1 cellular context compared by ENCODE assay signal in the genomic region with DNA sequence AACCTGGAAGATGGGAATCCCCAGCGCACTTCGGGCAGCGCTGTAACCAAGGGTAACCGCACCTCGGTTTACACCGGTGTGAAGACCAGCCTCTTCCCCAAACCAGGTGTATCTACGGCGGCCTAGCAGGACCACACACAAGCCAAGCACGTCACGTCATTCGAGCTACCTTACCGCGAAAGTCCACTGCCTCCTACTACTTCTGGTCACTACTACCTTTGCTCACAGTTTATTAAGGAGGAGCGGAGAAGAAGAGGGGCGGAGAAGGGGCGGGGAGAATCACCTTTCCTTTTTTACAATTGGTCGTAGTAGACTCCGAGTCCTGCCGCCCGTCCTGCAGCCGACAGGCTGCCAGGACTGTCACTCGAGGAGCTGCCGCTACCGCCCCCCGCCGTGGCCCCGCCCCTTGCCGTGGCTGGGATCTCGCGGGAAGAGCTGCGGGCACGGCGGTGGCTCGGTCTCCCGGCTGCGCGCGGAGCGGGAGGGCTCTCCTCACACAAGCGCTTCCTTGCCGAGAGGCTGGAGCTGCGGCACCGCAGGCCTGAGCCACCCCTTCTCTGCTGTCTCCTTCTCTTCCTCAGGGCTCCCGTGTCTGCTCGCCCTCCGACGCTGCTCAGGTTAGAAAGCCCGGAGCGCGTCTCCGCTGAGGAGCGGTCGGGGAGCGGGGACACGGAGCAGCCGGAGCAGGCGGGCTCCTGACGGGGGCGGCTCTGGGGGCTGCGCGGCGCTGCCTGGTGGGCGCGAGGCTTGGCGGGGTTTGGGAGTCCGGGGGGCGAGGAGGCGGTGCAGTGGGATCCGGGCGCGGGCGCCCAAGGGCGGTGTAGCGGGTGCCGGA.
TF ChIP-seq lines count a peak whose summit lies in the region.

TSS of gene GLCE (plus strand) at position 495 of the 835 bp plus-strand sequence. CDS start 95,172 bp downstream, outside the sequence.

TF ChIP-seq in H1, 55 proteins besides CTCF, POLR2A, EP300 and RAD21 (continued from another document):
- TF ChIP-seq, protein P1, sequence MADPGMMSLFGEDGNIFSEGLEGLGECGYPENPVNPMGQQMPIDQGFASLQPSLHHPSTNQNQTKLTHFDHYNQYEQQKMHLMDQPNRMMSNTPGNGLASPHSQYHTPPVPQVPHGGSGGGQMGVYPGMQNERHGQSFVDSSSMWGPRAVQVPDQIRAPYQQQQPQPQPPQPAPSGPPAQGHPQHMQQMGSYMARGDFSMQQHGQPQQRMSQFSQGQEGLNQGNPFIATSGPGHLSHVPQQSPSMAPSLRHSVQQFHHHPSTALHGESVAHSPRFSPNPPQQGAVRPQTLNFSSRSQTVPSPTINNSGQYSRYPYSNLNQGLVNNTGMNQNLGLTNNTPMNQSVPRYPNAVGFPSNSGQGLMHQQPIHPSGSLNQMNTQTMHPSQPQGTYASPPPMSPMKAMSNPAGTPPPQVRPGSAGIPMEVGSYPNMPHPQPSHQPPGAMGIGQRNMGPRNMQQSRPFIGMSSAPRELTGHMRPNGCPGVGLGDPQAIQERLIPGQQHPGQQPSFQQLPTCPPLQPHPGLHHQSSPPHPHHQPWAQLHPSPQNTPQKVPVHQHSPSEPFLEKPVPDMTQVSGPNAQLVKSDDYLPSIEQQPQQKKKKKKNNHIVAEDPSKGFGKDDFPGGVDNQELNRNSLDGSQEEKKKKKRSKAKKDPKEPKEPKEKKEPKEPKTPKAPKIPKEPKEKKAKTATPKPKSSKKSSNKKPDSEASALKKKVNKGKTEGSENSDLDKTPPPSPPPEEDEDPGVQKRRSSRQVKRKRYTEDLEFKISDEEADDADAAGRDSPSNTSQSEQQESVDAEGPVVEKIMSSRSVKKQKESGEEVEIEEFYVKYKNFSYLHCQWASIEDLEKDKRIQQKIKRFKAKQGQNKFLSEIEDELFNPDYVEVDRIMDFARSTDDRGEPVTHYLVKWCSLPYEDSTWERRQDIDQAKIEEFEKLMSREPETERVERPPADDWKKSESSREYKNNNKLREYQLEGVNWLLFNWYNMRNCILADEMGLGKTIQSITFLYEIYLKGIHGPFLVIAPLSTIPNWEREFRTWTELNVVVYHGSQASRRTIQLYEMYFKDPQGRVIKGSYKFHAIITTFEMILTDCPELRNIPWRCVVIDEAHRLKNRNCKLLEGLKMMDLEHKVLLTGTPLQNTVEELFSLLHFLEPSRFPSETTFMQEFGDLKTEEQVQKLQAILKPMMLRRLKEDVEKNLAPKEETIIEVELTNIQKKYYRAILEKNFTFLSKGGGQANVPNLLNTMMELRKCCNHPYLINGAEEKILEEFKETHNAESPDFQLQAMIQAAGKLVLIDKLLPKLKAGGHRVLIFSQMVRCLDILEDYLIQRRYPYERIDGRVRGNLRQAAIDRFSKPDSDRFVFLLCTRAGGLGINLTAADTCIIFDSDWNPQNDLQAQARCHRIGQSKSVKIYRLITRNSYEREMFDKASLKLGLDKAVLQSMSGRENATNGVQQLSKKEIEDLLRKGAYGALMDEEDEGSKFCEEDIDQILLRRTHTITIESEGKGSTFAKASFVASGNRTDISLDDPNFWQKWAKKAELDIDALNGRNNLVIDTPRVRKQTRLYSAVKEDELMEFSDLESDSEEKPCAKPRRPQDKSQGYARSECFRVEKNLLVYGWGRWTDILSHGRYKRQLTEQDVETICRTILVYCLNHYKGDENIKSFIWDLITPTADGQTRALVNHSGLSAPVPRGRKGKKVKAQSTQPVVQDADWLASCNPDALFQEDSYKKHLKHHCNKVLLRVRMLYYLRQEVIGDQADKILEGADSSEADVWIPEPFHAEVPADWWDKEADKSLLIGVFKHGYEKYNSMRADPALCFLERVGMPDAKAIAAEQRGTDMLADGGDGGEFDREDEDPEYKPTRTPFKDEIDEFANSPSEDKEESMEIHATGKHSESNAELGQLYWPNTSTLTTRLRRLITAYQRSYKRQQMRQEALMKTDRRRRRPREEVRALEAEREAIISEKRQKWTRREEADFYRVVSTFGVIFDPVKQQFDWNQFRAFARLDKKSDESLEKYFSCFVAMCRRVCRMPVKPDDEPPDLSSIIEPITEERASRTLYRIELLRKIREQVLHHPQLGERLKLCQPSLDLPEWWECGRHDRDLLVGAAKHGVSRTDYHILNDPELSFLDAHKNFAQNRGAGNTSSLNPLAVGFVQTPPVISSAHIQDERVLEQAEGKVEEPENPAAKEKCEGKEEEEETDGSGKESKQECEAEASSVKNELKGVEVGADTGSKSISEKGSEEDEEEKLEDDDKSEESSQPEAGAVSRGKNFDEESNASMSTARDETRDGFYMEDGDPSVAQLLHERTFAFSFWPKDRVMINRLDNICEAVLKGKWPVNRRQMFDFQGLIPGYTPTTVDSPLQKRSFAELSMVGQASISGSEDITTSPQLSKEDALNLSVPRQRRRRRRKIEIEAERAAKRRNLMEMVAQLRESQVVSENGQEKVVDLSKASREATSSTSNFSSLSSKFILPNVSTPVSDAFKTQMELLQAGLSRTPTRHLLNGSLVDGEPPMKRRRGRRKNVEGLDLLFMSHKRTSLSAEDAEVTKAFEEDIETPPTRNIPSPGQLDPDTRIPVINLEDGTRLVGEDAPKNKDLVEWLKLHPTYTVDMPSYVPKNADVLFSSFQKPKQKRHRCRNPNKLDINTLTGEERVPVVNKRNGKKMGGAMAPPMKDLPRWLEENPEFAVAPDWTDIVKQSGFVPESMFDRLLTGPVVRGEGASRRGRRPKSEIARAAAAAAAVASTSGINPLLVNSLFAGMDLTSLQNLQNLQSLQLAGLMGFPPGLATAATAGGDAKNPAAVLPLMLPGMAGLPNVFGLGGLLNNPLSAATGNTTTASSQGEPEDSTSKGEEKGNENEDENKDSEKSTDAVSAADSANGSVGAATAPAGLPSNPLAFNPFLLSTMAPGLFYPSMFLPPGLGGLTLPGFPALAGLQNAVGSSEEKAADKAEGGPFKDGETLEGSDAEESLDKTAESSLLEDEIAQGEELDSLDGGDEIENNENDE (IDR thresholded peaks at IDR 0.05; ENCODE audit: insufficient replicate concordance, low read length) = no peak
- TF ChIP-seq CHD2 (IDR thresholded peaks at IDR 0.05; ENCODE audit: low read length) (peak; percentile 98), ASH2L (IDR thresholded peaks at IDR 0.05; ENCODE audit: low read length) (no peak), TCF12 (IDR thresholded peaks at IDR 0.05; ENCODE audit: low read depth, low read length) (peak; percentile 80; the same call in 1 of the 2 replicates), RXRA (IDR thresholded peaks at IDR 0.05; ENCODE audit: insufficient read depth, low read depth, low read length) (no peak), NANOG (IDR thresholded peaks at IDR 0.05; ENCODE audit: insufficient read depth, low read depth, low read length, poor library complexity, severe bottlenecking) (no peak), EZH2 (IDR thresholded peaks at IDR 0.05; ENCODE audit: low read depth, low read length, severe bottlenecking) (no peak), USF2 (IDR thresholded peaks at IDR 0.05; ENCODE audit: low read length) (no peak), KDM4A (IDR thresholded peaks at IDR 0.05; ENCODE audit: low read depth, low read length, severe bottlenecking) (peak; percentile 96), BCL11A (IDR thresholded peaks at IDR 0.05; ENCODE audit: low read depth in 2 of 2, low read length in 2 of 2) (no peak), CHD1 (IDR thresholded peaks at IDR 0.05; ENCODE audit: low read depth, low read length) (no peak), TAF1 (IDR thresholded peaks at IDR 0.05; ENCODE audit: low read depth, low read length) (peak; percentile 95), CTBP2 (IDR thresholded peaks at IDR 0.05; ENCODE audit: borderline replicate concordance, insufficient read depth, insufficient read length, low read length) (no peak), GTF2F1 (IDR thresholded peaks at IDR 0.05; ENCODE audit: borderline replicate concordance, low read depth, low read length) (no peak; the same call in 1 of the 2 replicates), SP2 (IDR thresholded peaks at IDR 0.05; ENCODE audit: low read length) (peak; percentile 50), TBP (IDR thresholded peaks at IDR 0.05; ENCODE audit: low read depth, low read length) (peak; percentile 89), ATF3 (IDR thresholded peaks at IDR 0.05; ENCODE audit: insufficient read depth, low read depth, low read length) (no peak), RBBP5 (IDR thresholded peaks at IDR 0.05; ENCODE audit: borderline replicate concordance, low read depth, low read length) (peak; percentile 91), SUZ12 (IDR thresholded peaks at IDR 0.05; ENCODE audit: low read length) (no peak), SAP30 (IDR thresholded peaks at IDR 0.05; ENCODE audit: insufficient read depth, insufficient replicate concordance, low read length) (no peak), RNF2 (IDR thresholded peaks at IDR 0.05; ENCODE audit: borderline replicate concordance, low read depth, low read length, missing control alignments, poor library complexity, severe bottlenecking) (no peak), RFX5 (IDR thresholded peaks at IDR 0.05; ENCODE audit: borderline replicate concordance, low read depth, low read length) (no peak), SP4 (IDR thresholded peaks at IDR 0.05; ENCODE audit: low read length) (peak; percentile 59; the same call in 1 of the 2 replicates), POLR2AphosphoS5 (IDR thresholded peaks at IDR 0.05; ENCODE audit: low read depth, low read length) (peak; percentile 96), JUND (IDR thresholded peaks at IDR 0.05; ENCODE audit: low read length) (no peak), HDAC2 (IDR thresholded peaks at IDR 0.05; ENCODE audit: borderline replicate concordance in 1 of 2, low read depth in 2 of 2, low read length in 2 of 2) (no peak), SIN3A (conservative IDR thresholded peaks at IDR 0.05 in 1 of 2, IDR thresholded peaks at IDR 0.05 in 1 of 2; ENCODE audit: low read depth in 1 of 2, low read length in 2 of 2) (peak; percentile 29 to 49; a peak in 1 of 4 replicates), ZNF274 (IDR thresholded peaks at IDR 0.05; ENCODE audit: borderline replicate concordance, extremely low read depth, low read length) (no peak), FOSL1 (IDR thresholded peaks at IDR 0.05; ENCODE audit: insufficient read depth, low read depth, low read length) (no peak), CEBPB (IDR thresholded peaks at IDR 0.05; ENCODE audit: low read depth, low read length) (no peak), NRF1 (IDR thresholded peaks at IDR 0.05; ENCODE audit: low read depth, low read length) (no peak), SP1 (IDR thresholded peaks at IDR 0.05; ENCODE audit: low read depth, low read length) (peak; percentile 93), ATF2 (IDR thresholded peaks at IDR 0.05; ENCODE audit: low read length) (peak; percentile 98), SIX5 (IDR thresholded peaks at IDR 0.05; ENCODE audit: low read depth, low read length) (no peak), SIRT6 (IDR thresholded peaks at IDR 0.05; ENCODE audit: low read length) (no peak), BRCA1 (IDR thresholded peaks at IDR 0.05; ENCODE audit: low read depth, low read length) (peak; percentile 90), EGR1 (IDR thresholded peaks at IDR 0.05; ENCODE audit: borderline replicate concordance, low read depth, low read length) (no peak), KDM5A (IDR thresholded peaks at IDR 0.05; ENCODE audit: low read length) (no peak), TEAD4 (IDR thresholded peaks at IDR 0.05; ENCODE audit: low read depth, low read length) (no peak), CBX5 (IDR thresholded peaks at IDR 0.05; ENCODE audit: low read depth, low read length) (no peak), YY1 (IDR thresholded peaks at IDR 0.05; ENCODE audit: low read depth, low read length) (no peak; the same call in 1 of the 2 replicates), CREB1 (IDR thresholded peaks at IDR 0.05) (peak; percentile 90), CBX8 (IDR thresholded peaks at IDR 0.05; ENCODE audit: borderline replicate concordance, low read depth, low read length) (no peak), TAF7 (optimal IDR thresholded peaks at IDR 0.05; ENCODE audit: borderline replicate concordance, low read depth, low read length) (peak; percentile 73), BACH1 (IDR thresholded peaks at IDR 0.05; ENCODE audit: low read length) (peak; percentile 26; the same call in 1 of the 2 replicates)
- TF ChIP-seq, protein P2, sequence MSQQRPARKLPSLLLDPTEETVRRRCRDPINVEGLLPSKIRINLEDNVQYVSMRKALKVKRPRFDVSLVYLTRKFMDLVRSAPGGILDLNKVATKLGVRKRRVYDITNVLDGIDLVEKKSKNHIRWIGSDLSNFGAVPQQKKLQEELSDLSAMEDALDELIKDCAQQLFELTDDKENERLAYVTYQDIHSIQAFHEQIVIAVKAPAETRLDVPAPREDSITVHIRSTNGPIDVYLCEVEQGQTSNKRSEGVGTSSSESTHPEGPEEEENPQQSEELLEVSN (IDR thresholded peaks at IDR 0.05) = no peak
- TF ChIP-seq, protein P3, sequence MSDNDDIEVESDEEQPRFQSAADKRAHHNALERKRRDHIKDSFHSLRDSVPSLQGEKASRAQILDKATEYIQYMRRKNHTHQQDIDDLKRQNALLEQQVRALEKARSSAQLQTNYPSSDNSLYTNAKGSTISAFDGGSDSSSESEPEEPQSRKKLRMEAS (IDR thresholded peaks at IDR 0.05) = 0 out of 2 replicates have a peak, but pooled peaks have one; percentile 20
